In genomic region chr4:123380728-123381716, GRCh38 we compare ENCODE assay signal across 13 cellular contexts. TPM values are rescaled to one million over a fixed set of nuclear protein-coding genes. Genes with fewer than 3 reads are reported as not detected.
DNase-seq lines count a peak whose midpoint lies in the region; ATAC-seq and TF ChIP-seq lines count a peak whose summit lies in the region.
"Had no signal": no experiment of that assay in that cellular context is flagged by ENCODE, and none has a peak within 500 bp of the region (broad histone marks: within the 10 kb centered on the region; RNA-seq: fewer than 3 reads in every experiment).

No MANE protein-coding gene starts in this region.

- intact Hi-C loops in aorta (cut with DNase I): no loop called here
- intact Hi-C loops in esophagus muscularis mucosa (cut with DNase I): no loop called here

- H3K27ac ChIP-seq in HUES6 (ENCODE audit: low read depth, low read length) (0 out of 2 replicates have a peak overlapping the region, but pooled peaks have one; percentile 34), aorta (ENCODE audit: low read depth in 1 of 2, low read length in 2 of 2) (no peak overlapping the region), esophagus muscularis mucosa (replicated peaks in 1 of 4) (no peak overlapping the region)
- H3K27ac ChIP-seq: psoas muscle had no signal

- TF ChIP-seq POLR2A in esophagus muscularis mucosa (IDR thresholded peaks at IDR 0.05; ENCODE audit: low read depth): no peak

- DNase-seq in inferior parietal cortex (ENCODE audit: extremely low spot score) (no peak), NCI-H2171 treated with DMSO at 0.1 percent for 48 hours (lab: John Stamatoyannopoulos, UW) (no peak), aorta (no peak), esophagus muscularis mucosa (ENCODE audit: extremely low spot score) (no peak)
- DNase-seq: activated naive CD4-positive, alpha-beta T cell treated with anti-CD3 and anti-CD28 coated beads, Interleukin-2, amount 50 U/mL, for 16 hours; endodermal cell; Kasumi-1; NCI-H1930; psoas muscle had no signal

- H3K4me1 ChIP-seq in HUES6 (ENCODE audit: control insufficient read depth, insufficient read depth, low read length) (peaks cover 45% of the 10 kb centered on the region), aorta (ENCODE audit: control insufficient read depth in 1 of 2, insufficient read depth in 2 of 2, low read length in 2 of 2) (peaks cover 0 to 3% of the 10 kb centered on the region in 2 donors), esophagus muscularis mucosa (peaks cover 0 to 3% (median 0%) of the 10 kb centered on the region in 4 donors)

- H3K9me3 ChIP-seq in HUES6 (ENCODE audit: control insufficient read depth, insufficient read depth, low read depth, low read length): peaks cover 3% of the 10 kb centered on the region; the same call in 1 of the 2 replicates
- no peaks in the 10 kb centered on the region for H3K9me3 ChIP-seq in aorta (ENCODE audit: control insufficient read depth, low read length)
- no peaks in the 10 kb centered on the region for H3K9me3 ChIP-seq in esophagus muscularis mucosa
- H3K9me3 ChIP-seq: psoas muscle had no signal

- H3K27me3 ChIP-seq in HUES6 (ENCODE audit: control insufficient read depth, insufficient read depth, low read length) (no peaks in the 10 kb centered on the region), aorta (ENCODE audit: control insufficient read depth in 1 of 2, insufficient read depth in 2 of 2, low read length in 1 of 2) (no peaks in the 10 kb centered on the region), esophagus muscularis mucosa (no peaks in the 10 kb centered on the region)

- WGBS in aorta, 2 donors: 95 to 96% methylated on average over 3 of the region's 3 CpGs
- 91% methylated on average over 3 of the region's 3 CpGs for WGBS in esophagus muscularis mucosa

- no peaks in the 10 kb centered on the region for H3K36me3 ChIP-seq in HUES6 (ENCODE audit: control insufficient read depth, insufficient read depth, low read length)
- no peaks in the 10 kb centered on the region for H3K36me3 ChIP-seq in aorta (ENCODE audit: control insufficient read depth in 1 of 2, insufficient read depth in 2 of 2, low read length in 1 of 2)
- H3K36me3 ChIP-seq in esophagus muscularis mucosa: no peaks in the 10 kb centered on the region

- TF ChIP-seq EP300 in esophagus muscularis mucosa (IDR thresholded peaks at IDR 0.05): no peak

- ATAC-seq in GM18499 (IDR thresholded peaks at IDR 0.05; ENCODE audit: insufficient read depth, unreplicated experiment): peak; percentile 87
- peak; percentile 60 for ATAC-seq in GM19328 (IDR thresholded peaks at IDR 0.05; ENCODE audit: unreplicated experiment)
- peak; percentile 82 for ATAC-seq in HG02798 (IDR thresholded peaks at IDR 0.05; ENCODE audit: poor library complexity, unreplicated experiment)
- no peak for ATAC-seq in aorta (ENCODE audit: low FRiP score)
- ATAC-seq: psoas muscle had no signal

- H3K9ac ChIP-seq in HUES6 (ENCODE audit: low read length): no peak overlapping the region

- no peak for TF ChIP-seq CTCF in esophagus muscularis mucosa (IDR thresholded peaks at IDR 0.05)

- H3K4me3 ChIP-seq in HUES6 (ENCODE audit: low read depth, low read length) (no peak overlapping the region), aorta (ENCODE audit: low read length in 2 of 2) (no peak overlapping the region), esophagus muscularis mucosa (no peak overlapping the region)
- H3K4me3 ChIP-seq: psoas muscle had no signal

RNA-seq across cellular contexts. Expression of gene SPRY1, which starts 15.6 kb away (rescaled TPM):
- total RNA-seq in aorta: 100 to 1,000 TPM; 209 to 210 TPM
- 10 to 100 TPM; 21.0 to 92.6 TPM for polyA plus RNA-seq in aorta
- 100 to 1,000 TPM; 103 to 136 (median 136) TPM for total RNA-seq in esophagus muscularis mucosa
